ENCODE assay signal across 1 cellular context in genomic region chr3:30259730-30260129, GRCh38.
A peak's percentile ranks its signal among the peaks of the same experiment; 100 is the strongest.
TF ChIP-seq lines count a peak whose summit lies in the region.

No MANE protein-coding gene starts in this region.

TF ChIP-seq in H1, 55 proteins besides CTCF, POLR2A, EP300 and RAD21 (continued from another document):
- TF ChIP-seq E2F6 (IDR thresholded peaks at IDR 0.05) (no peak), TCF12 (IDR thresholded peaks at IDR 0.05; ENCODE audit: low read depth, low read length) (0 out of 2 replicates have a peak, but pooled peaks have one; percentile 76), SP1 (IDR thresholded peaks at IDR 0.05; ENCODE audit: low read depth, low read length) (0 out of 2 replicates have a peak, but pooled peaks have one; percentile 34), EGR1 (IDR thresholded peaks at IDR 0.05; ENCODE audit: borderline replicate concordance, low read depth, low read length) (no peak), RXRA (IDR thresholded peaks at IDR 0.05; ENCODE audit: insufficient read depth, low read depth, low read length) (0 out of 2 replicates have a peak, but pooled peaks have one; percentile 14), MAFK (IDR thresholded peaks at IDR 0.05; ENCODE audit: low read depth, low read length) (no peak), POU5F1 (IDR thresholded peaks at IDR 0.05; ENCODE audit: low read depth, low read length) (peak; percentile 78), SIN3A (conservative IDR thresholded peaks at IDR 0.05 in 1 of 2, IDR thresholded peaks at IDR 0.05 in 1 of 2; ENCODE audit: low read depth in 1 of 2, low read length in 2 of 2) (no peak), POLR2AphosphoS5 (IDR thresholded peaks at IDR 0.05; ENCODE audit: low read depth, low read length) (no peak), YY1 (IDR thresholded peaks at IDR 0.05; ENCODE audit: low read depth, low read length) (peak; percentile 79; the same call in 1 of the 2 replicates), GABPA (IDR thresholded peaks at IDR 0.05; ENCODE audit: borderline replicate concordance, insufficient read depth, low read length) (no peak), CBX5 (IDR thresholded peaks at IDR 0.05; ENCODE audit: low read depth, low read length) (no peak), JUND (IDR thresholded peaks at IDR 0.05; ENCODE audit: low read length) (0 out of 2 replicates have a peak, but pooled peaks have one; percentile 5), RBBP5 (IDR thresholded peaks at IDR 0.05; ENCODE audit: borderline replicate concordance, low read depth, low read length) (no peak), BRCA1 (IDR thresholded peaks at IDR 0.05; ENCODE audit: low read depth, low read length) (no peak), NRF1 (IDR thresholded peaks at IDR 0.05; ENCODE audit: low read depth, low read length) (no peak), JUN (IDR thresholded peaks at IDR 0.05; ENCODE audit: low read depth, low read length) (no peak), HDAC2 (IDR thresholded peaks at IDR 0.05; ENCODE audit: borderline replicate concordance in 1 of 2, low read depth in 2 of 2, low read length in 2 of 2) (peak; percentile 46 to 79; a peak in 2 of 4 replicates), NANOG (IDR thresholded peaks at IDR 0.05; ENCODE audit: insufficient read depth, low read depth, low read length, poor library complexity, severe bottlenecking) (peak; percentile 32), PHF8 (conservative IDR thresholded peaks at IDR 0.05; ENCODE audit: low read depth, low read length) (no peak), BCL11A (IDR thresholded peaks at IDR 0.05; ENCODE audit: low read depth in 2 of 2, low read length in 2 of 2) (peak in 1 of 2 experiments; percentile 22), SRF (IDR thresholded peaks at IDR 0.05; ENCODE audit: low read depth, low read length) (no peak), TEAD4 (IDR thresholded peaks at IDR 0.05; ENCODE audit: low read depth, low read length) (peak; percentile 97)
